Comparison of ENCODE assay signal across 7 cellular contexts in genomic region chr2:71226391-71226964, GRCh38. TPM values are rescaled to one million over a fixed set of nuclear protein-coding genes. Genes with fewer than 3 reads are reported as not detected.
DNase-seq lines count a peak whose midpoint lies in the region; ATAC-seq and TF ChIP-seq lines count a peak whose summit lies in the region.

No MANE protein-coding gene starts in this region.

- peak overlapping the region; percentile 89 for H3K27ac Mint-ChIP-seq in activated naive CD4-positive, alpha-beta T cell treated with anti-CD3 and anti-CD28 coated beads, Interleukin-2, amount 10 ng/mL, durations not matched to agents 7 days and 5 days

- H3K27me3 ChIP-seq in heart left ventricle = peaks cover 0 to 1% (median 0%) of the 10 kb centered on the region in 9 donors

- peaks cover 0 to 3% (median 0%) of the 10 kb centered on the region in 9 donors for H3K36me3 ChIP-seq in heart left ventricle

- H3K4me1 Mint-ChIP-seq in activated naive CD4-positive, alpha-beta T cell treated with anti-CD3 and anti-CD28 coated beads, Interleukin-2, amount 10 ng/mL, durations not matched to agents 7 days and 5 days = peaks cover 25% of the 10 kb centered on the region

- 1% methylated on average over 21 to 46 of the region's 46 CpGs for WGBS in heart left ventricle, 4 donors

- CTCF ChIA-PET in activated naive CD4-positive, alpha-beta T cell treated with anti-CD3 and anti-CD28 coated beads, Interleukin-2, amount 10 ng/mL, durations not matched to agents 7 days and 5 days (lab: Charles Lee) = interaction anchor here (1.8 kb wide), 1 partner anchor 69 kb away, joined by 6 read pairs; no protein-coding TSS in a partner anchor

- peak overlapping the region; percentile 85 to 97 (median 94) for H3K27ac ChIP-seq in heart left ventricle

- H3K36me3 Mint-ChIP-seq in activated naive CD4-positive, alpha-beta T cell treated with anti-CD3 and anti-CD28 coated beads, Interleukin-2, amount 10 ng/mL, durations not matched to agents 7 days and 5 days = no peaks in the 10 kb centered on the region

- no peak for TF ChIP-seq POLR2A in GM18505 (IDR thresholded peaks at IDR 0.05; ENCODE audit: borderline replicate concordance, extremely low read depth, insufficient read depth, insufficient read length)
- no peak for TF ChIP-seq POLR2A in heart left ventricle (IDR thresholded peaks at IDR 0.05)

- peak overlapping the region; percentile 64 to 91 (median 82) for H3K4me3 ChIP-seq in heart left ventricle

- H3K4me1 ChIP-seq in heart left ventricle = peaks cover 0 to 16% (median 7%) of the 10 kb centered on the region in 12 donors

- DNase-seq in NCI-H526 treated with DMSO at 0.1 percent for 48 hours (lab: John Stamatoyannopoulos, UW) = peak; percentile 75
- peak; percentile 52 for DNase-seq in activated naive CD4-positive, alpha-beta T cell treated with anti-CD3 and anti-CD28 coated beads, Interleukin-2, amount 10 ng/mL, durations not matched to agents 7 days and 5 days
- DNase-seq in heart left ventricle = peak; percentile 44 to 63 (median 55)
- peak; percentile 82 for DNase-seq in posterior vena cava (ENCODE audit: low spot score)
- no peak for DNase-seq in MV-4-11 (lab: John Stamatoyannopoulos, UW)

- H3K9me3 Mint-ChIP-seq in activated naive CD4-positive, alpha-beta T cell treated with anti-CD3 and anti-CD28 coated beads, Interleukin-2, amount 10 ng/mL, durations not matched to agents 7 days and 5 days = no peaks in the 10 kb centered on the region

- intact Hi-C loops in heart left ventricle (cut with DNase I) = loop anchor here in 8 of 10 donors (2.0 to 10.0 kb wide), 9 partner anchors 16 to 286 kb away; partner anchors contain the start of genes ZNF638 (in 5 of the 8) and DYSF (in 2 of the 8)
- intact Hi-C loops in posterior vena cava (cut with DNase I) = no loop called here

- TF ChIP-seq CTCF in heart left ventricle (IDR thresholded peaks at IDR 0.05) = peak in 1 of 12 donors; percentile 13

- H3K9me3 ChIP-seq in heart left ventricle = no peaks in the 10 kb centered on the region

- ATAC-seq in GM18505 (IDR thresholded peaks at IDR 0.05; ENCODE audit: unreplicated experiment) (peak; percentile 5), HG02943 (IDR thresholded peaks at IDR 0.05; ENCODE audit: low read depth, unreplicated experiment) (peak; percentile 8), heart left ventricle (peak; percentile 0 to 18 (median 7))

- peaks cover 3% of the 10 kb centered on the region for H3K27me3 Mint-ChIP-seq in activated naive CD4-positive, alpha-beta T cell treated with anti-CD3 and anti-CD28 coated beads, Interleukin-2, amount 10 ng/mL, durations not matched to agents 7 days and 5 days

- H3K4me3 Mint-ChIP-seq in activated naive CD4-positive, alpha-beta T cell treated with anti-CD3 and anti-CD28 coated beads, Interleukin-2, amount 10 ng/mL, durations not matched to agents 7 days and 5 days = peak overlapping the region; percentile 92

RNA-seq across cellular contexts. Expression of gene PAIP2B, which starts 0.4 kb away (rescaled TPM):
- total RNA-seq in heart left ventricle (10 to 100 TPM; 38.3 to 89.0 (median 53.2) TPM), posterior vena cava (1 to 10 TPM; 2.8 to 3.8 TPM)
- 10 to 100 TPM; 11.9 to 22.2 TPM for polyA plus RNA-seq in heart left ventricle

Comparison
In these comparisons a context has a peak if more than half of its experiments do, and no peak if none do; other contexts are left out.
1. RNA of gene PAIP2B, which starts 0.4 kb away (total RNA-seq): 38.3 to 89.0 TPM in heart left ventricle; 2.8 to 3.8 TPM in posterior vena cava; every median in the first group is over 4 times any median in the second.
2. intact Hi-C loops: an anchor here in heart left ventricle (2.0 to 10.0 kb wide); none called in posterior vena cava.
3. Peak in every context shown above with its lines, with median percentiles within 50 percentile points of each other: ATAC-seq.